ENCODE assay signal across 9 cellular contexts in genomic region chr6:15893556-15894253, GRCh38.
DNase-seq lines count a peak whose midpoint lies in the region; ATAC-seq and TF ChIP-seq lines count a peak whose summit lies in the region.
"Had no signal": no experiment of that assay in that cellular context is flagged by ENCODE, and none has a peak within 500 bp of the region (broad histone marks: within the 10 kb centered on the region; RNA-seq: fewer than 3 reads in every experiment).

No MANE protein-coding gene starts in this region.

- H3K9me2 ChIP-seq in Karpas-422 (replicated peaks; ENCODE audit: insufficient read depth, low read length): no peaks in the 10 kb centered on the region

- H3K9me3 Mint-ChIP-seq in activated T-helper 17 cell treated with anti-CD3 and anti-CD28 coated beads, Interleukin-2, amount 50 U/mL, for 72 hours: no peaks in the 10 kb centered on the region

- H3K36me3 Mint-ChIP-seq in activated T-helper 17 cell treated with anti-CD3 and anti-CD28 coated beads, Interleukin-2, amount 50 U/mL, for 72 hours (ENCODE audit: low read depth): no peaks in the 10 kb centered on the region

- WGBS in sigmoid colon, 2 donors: 63 to 72% methylated on average over 5 of the region's 5 CpGs

- no peaks in the 10 kb centered on the region for H3K27me3 ChIP-seq in Karpas-422 (ENCODE audit: low read length)
- H3K27me3 ChIP-seq in sigmoid colon: no peaks in the 10 kb centered on the region
- H3K27me3 ChIP-seq in HAP-1 (ENCODE audit: low read depth): no peaks in the 10 kb centered on the region

- no peak overlapping the region for H3K4me2 ChIP-seq in Karpas-422 (ENCODE audit: low read depth, low read length, poor library complexity, severe bottlenecking)

- no peak for TF ChIP-seq POLR2A in sigmoid colon (IDR thresholded peaks at IDR 0.05)

- H3K9me3 ChIP-seq in Karpas-422 (ENCODE audit: low read length) (peaks cover 9% of the 10 kb centered on the region; the same call in 1 of the 2 replicates), sigmoid colon (no peaks in the 10 kb centered on the region), HAP-1 (peaks cover 2% of the 10 kb centered on the region; the same call in 1 of the 2 replicates)

- no peak for TF ChIP-seq EP300 in sigmoid colon (IDR thresholded peaks at IDR 0.05)

- no peaks in the 10 kb centered on the region for H3K4me1 Mint-ChIP-seq in activated T-helper 17 cell treated with anti-CD3 and anti-CD28 coated beads, Interleukin-2, amount 50 U/mL, for 72 hours

- DNase-seq in DMS 273 treated with DMSO at 0.1 percent for 48 hours (lab: John Stamatoyannopoulos, UW): peak; percentile 31
- DNase-seq in Karpas-422: peak; percentile 86
- peak; percentile 38 for DNase-seq in left kidney (ENCODE audit: low read depth, low spot score)
- DNase-seq in stimulated activated CD4-positive, alpha-beta T cell treated with anti-CD3 and anti-CD28 coated beads, Interleukin-1b, Interleukin-23, amount 100 ng/mL, for 48 hours: no peak
- no peak for DNase-seq in sigmoid colon
- no peak for DNase-seq in HAP-1 (ENCODE audit: low spot score in 2 of 2)
- no peak for DNase-seq in sciatic nerve (ENCODE audit: low spot score)

- H3K27ac Mint-ChIP-seq in activated T-helper 17 cell treated with anti-CD3 and anti-CD28 coated beads, Interleukin-2, amount 50 U/mL, for 72 hours: no peak overlapping the region

- H3K4me1 ChIP-seq in Karpas-422 (ENCODE audit: low read length) (peaks cover 11% of the 10 kb centered on the region), sigmoid colon (peaks cover 0 to 14% (median 10%) of the 10 kb centered on the region in 4 donors), HAP-1 (peaks cover 28% of the 10 kb centered on the region)

- H3K27me3 Mint-ChIP-seq in activated T-helper 17 cell treated with anti-CD3 and anti-CD28 coated beads, Interleukin-2, amount 50 U/mL, for 72 hours: peaks cover 14% of the 10 kb centered on the region

- intact Hi-C loops in sigmoid colon (cut with DNase I): no loop called here
- intact Hi-C loops in sciatic nerve (cut with DNase I): no loop called here

- H3K79me2 ChIP-seq in Karpas-422 (ENCODE audit: low read length): no peaks in the 10 kb centered on the region

- H2AFZ ChIP-seq in Karpas-422 (ENCODE audit: low read length): no peak overlapping the region

- no peak overlapping the region for H3K9ac ChIP-seq in Karpas-422 (ENCODE audit: low read length)

- no peaks in the 10 kb centered on the region for H4K20me1 ChIP-seq in Karpas-422 (ENCODE audit: insufficient read depth, low read depth, low read length)

- no peak overlapping the region for H3K4me3 ChIP-seq in Karpas-422 (ENCODE audit: low read length)
- H3K4me3 ChIP-seq in sigmoid colon: no peak overlapping the region
- no peak overlapping the region for H3K4me3 ChIP-seq in HAP-1

- no peak overlapping the region for H3K27ac ChIP-seq in Karpas-422 (ENCODE audit: low read length)
- H3K27ac ChIP-seq in sigmoid colon: no peak overlapping the region
- H3K27ac ChIP-seq: VCaP had no signal

- in situ Hi-C loops in HAP-1 (cut with MboI; ENCODE audit: low sequenced_read_pairs): no loop called here

- H3K36me3 ChIP-seq in Karpas-422 (ENCODE audit: insufficient read depth, low read length) (no peaks in the 10 kb centered on the region), sigmoid colon (no peaks in the 10 kb centered on the region), HAP-1 (replicated peaks) (no peaks in the 10 kb centered on the region)

- peak; percentile 34 for ATAC-seq in activated T-helper 17 cell treated with anti-CD3 and anti-CD28 coated beads, Interleukin-2, amount 50 U/mL, for 72 hours (replicated peaks)
- ATAC-seq in sciatic nerve: no peak

- TF ChIP-seq CTCF in sigmoid colon (IDR thresholded peaks at IDR 0.05): peak in 1 of 4 experiments; percentile 22

- H3K4me3 Mint-ChIP-seq in activated T-helper 17 cell treated with anti-CD3 and anti-CD28 coated beads, Interleukin-2, amount 50 U/mL, for 72 hours: no peak overlapping the region

Comparison
In these comparisons a context has a peak if more than half of its experiments do, and no peak if none do; other contexts are left out.
1. DNase-seq: peak in DMS 273 treated with DMSO at 0.1 percent for 48 hours (single experiment), Karpas-422 (single experiment) and left kidney (single experiment); none in stimulated activated CD4-positive, alpha-beta T cell treated with anti-CD3 and anti-CD28 coated beads, Interleukin-1b, Interleukin-23, amount 100 ng/mL, for 48 hours (single experiment), sigmoid colon (single experiment), HAP-1 (0 of 2) and sciatic nerve (single experiment).